1 cellular context compared by ENCODE assay signal in the genomic region with DNA sequence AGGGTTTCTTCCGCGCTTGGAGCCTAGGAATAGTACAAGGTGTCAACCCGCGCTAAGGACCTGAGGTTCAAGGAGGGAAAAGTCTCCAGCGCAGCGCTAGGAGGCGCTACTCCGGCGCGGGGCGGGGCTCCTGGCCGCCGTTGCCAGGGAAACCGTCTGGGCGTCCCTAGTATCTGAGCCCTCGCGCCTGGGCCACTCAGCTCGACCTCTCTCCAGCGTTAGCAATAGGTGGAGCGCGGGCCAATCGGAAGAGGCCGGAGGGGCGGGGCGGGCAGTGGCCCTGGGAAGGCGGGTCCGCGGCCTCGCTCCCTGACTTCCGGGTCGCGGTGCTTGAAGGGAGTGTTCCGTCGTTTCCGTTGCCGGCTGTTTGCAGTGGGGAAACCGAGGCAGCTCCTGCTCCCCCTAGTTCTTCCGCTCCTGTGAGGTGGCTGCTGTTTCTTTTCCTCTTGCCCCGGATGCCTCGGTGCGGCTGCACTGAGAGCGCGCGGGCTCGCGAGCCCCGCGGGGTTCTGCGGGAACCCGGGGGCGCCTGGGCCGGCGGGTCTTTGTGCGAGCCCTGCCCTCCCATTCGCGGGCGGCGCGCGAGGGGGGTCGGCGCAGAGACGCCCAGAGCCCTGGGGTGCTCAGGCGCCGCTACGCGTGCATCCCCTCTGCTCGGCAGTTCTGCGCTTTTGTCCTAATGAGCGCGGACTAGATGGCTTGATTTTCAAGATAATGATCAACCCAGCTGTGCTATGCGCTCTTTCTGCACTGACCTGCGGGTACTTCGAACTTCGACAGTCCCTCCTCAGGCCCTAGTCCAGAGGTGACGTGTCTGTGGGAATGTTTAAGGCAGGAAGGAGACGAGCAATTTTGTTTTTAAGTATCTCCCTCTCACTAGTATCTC.
TF ChIP-seq lines count a peak whose summit lies in the region.

A gene with protein sequence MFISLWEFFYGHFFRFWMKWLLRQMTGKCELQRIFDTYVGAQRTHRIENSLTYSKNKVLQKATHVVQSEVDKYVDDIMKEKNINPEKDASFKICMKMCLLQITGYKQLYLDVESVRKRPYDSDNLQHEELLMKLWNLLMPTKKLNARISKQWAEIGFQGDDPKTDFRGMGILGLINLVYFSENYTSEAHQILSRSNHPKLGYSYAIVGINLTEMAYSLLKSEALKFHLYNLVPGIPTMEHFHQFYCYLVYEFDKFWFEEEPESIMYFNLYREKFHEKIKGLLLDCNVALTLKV (plus strand): TSS at position 312 of the 886 bp plus-strand sequence. CDS start 1,261 bp downstream, outside the sequence.

TF ChIP-seq in K562, 482 proteins besides CTCF, POLR2A, EP300 and RAD21 (continued from another document and continues in another):
- TF ChIP-seq, protein P1, sequence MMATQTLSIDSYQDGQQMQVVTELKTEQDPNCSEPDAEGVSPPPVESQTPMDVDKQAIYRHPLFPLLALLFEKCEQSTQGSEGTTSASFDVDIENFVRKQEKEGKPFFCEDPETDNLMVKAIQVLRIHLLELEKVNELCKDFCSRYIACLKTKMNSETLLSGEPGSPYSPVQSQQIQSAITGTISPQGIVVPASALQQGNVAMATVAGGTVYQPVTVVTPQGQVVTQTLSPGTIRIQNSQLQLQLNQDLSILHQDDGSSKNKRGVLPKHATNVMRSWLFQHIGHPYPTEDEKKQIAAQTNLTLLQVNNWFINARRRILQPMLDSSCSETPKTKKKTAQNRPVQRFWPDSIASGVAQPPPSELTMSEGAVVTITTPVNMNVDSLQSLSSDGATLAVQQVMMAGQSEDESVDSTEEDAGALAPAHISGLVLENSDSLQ (IDR thresholded peaks at IDR 0.05): 0 out of 2 replicates have a peak, but pooled peaks have one; percentile 40
- no peak for TF ChIP-seq ZNF445 (CRISPR knock-in tag; IDR thresholded peaks at IDR 0.05; ENCODE audit: low read depth)
- TF ChIP-seq, protein P2, sequence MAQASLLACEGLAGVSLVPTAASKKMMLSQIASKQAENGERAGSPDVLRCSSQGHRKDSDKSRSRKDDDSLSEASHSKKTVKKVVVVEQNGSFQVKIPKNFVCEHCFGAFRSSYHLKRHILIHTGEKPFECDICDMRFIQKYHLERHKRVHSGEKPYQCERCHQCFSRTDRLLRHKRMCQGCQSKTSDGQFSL (CRISPR knock-in tag; IDR thresholded peaks at IDR 0.05): peak; percentile 30; the same call in 1 of the 2 replicates
- TF ChIP-seq, protein P2 (tag; IDR thresholded peaks at IDR 0.05): no peak
- TF ChIP-seq, protein P3, sequence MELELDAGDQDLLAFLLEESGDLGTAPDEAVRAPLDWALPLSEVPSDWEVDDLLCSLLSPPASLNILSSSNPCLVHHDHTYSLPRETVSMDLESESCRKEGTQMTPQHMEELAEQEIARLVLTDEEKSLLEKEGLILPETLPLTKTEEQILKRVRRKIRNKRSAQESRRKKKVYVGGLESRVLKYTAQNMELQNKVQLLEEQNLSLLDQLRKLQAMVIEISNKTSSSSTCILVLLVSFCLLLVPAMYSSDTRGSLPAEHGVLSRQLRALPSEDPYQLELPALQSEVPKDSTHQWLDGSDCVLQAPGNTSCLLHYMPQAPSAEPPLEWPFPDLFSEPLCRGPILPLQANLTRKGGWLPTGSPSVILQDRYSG (tag; conservative IDR thresholded peaks at IDR 0.05; ENCODE audit: low read depth): no peak
- TF ChIP-seq, protein P4, sequence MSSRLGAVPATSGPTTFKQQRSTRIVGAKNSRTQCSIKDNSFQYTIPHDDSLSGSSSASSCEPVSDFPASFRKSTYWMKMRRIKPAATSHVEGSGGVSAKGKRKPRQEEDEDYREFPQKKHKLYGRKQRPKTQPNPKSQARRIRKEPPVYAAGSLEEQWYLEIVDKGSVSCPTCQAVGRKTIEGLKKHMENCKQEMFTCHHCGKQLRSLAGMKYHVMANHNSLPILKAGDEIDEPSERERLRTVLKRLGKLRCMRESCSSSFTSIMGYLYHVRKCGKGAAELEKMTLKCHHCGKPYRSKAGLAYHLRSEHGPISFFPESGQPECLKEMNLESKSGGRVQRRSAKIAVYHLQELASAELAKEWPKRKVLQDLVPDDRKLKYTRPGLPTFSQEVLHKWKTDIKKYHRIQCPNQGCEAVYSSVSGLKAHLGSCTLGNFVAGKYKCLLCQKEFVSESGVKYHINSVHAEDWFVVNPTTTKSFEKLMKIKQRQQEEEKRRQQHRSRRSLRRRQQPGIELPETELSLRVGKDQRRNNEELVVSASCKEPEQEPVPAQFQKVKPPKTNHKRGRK (tag; IDR thresholded peaks at IDR 0.05): no peak
- no peak for TF ChIP-seq FUS (optimal IDR thresholded peaks at IDR 0.05; ENCODE audit: low read depth, low read length)
- TF ChIP-seq, protein P5, sequence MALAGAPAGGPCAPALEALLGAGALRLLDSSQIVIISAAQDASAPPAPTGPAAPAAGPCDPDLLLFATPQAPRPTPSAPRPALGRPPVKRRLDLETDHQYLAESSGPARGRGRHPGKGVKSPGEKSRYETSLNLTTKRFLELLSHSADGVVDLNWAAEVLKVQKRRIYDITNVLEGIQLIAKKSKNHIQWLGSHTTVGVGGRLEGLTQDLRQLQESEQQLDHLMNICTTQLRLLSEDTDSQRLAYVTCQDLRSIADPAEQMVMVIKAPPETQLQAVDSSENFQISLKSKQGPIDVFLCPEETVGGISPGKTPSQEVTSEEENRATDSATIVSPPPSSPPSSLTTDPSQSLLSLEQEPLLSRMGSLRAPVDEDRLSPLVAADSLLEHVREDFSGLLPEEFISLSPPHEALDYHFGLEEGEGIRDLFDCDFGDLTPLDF (CRISPR knock-in tag; IDR thresholded peaks at IDR 0.05): no peak; the same call in 1 of the 2 replicates
- no peak for TF ChIP-seq ZNF253 (CRISPR knock-in tag; conservative IDR thresholded peaks at IDR 0.05)
- TF ChIP-seq ELF1 (tag; IDR thresholded peaks at IDR 0.05): peak; percentile 96
- TF ChIP-seq RCOR1 (IDR thresholded peaks at IDR 0.05; ENCODE audit: borderline replicate concordance in 1 of 2, low read depth in 2 of 2, low read length in 2 of 2): no peak; a peak in 1 of 4 replicates
- no peak for TF ChIP-seq TFAM (CRISPR knock-in tag; conservative IDR thresholded peaks at IDR 0.05)
- no peak for TF ChIP-seq BHLHE40 (IDR thresholded peaks at IDR 0.05; ENCODE audit: low read length)
- TF ChIP-seq HDAC3 (IDR thresholded peaks at IDR 0.05; ENCODE audit: borderline replicate concordance, partially characterized antibody): no peak
- TF ChIP-seq, protein P6, sequence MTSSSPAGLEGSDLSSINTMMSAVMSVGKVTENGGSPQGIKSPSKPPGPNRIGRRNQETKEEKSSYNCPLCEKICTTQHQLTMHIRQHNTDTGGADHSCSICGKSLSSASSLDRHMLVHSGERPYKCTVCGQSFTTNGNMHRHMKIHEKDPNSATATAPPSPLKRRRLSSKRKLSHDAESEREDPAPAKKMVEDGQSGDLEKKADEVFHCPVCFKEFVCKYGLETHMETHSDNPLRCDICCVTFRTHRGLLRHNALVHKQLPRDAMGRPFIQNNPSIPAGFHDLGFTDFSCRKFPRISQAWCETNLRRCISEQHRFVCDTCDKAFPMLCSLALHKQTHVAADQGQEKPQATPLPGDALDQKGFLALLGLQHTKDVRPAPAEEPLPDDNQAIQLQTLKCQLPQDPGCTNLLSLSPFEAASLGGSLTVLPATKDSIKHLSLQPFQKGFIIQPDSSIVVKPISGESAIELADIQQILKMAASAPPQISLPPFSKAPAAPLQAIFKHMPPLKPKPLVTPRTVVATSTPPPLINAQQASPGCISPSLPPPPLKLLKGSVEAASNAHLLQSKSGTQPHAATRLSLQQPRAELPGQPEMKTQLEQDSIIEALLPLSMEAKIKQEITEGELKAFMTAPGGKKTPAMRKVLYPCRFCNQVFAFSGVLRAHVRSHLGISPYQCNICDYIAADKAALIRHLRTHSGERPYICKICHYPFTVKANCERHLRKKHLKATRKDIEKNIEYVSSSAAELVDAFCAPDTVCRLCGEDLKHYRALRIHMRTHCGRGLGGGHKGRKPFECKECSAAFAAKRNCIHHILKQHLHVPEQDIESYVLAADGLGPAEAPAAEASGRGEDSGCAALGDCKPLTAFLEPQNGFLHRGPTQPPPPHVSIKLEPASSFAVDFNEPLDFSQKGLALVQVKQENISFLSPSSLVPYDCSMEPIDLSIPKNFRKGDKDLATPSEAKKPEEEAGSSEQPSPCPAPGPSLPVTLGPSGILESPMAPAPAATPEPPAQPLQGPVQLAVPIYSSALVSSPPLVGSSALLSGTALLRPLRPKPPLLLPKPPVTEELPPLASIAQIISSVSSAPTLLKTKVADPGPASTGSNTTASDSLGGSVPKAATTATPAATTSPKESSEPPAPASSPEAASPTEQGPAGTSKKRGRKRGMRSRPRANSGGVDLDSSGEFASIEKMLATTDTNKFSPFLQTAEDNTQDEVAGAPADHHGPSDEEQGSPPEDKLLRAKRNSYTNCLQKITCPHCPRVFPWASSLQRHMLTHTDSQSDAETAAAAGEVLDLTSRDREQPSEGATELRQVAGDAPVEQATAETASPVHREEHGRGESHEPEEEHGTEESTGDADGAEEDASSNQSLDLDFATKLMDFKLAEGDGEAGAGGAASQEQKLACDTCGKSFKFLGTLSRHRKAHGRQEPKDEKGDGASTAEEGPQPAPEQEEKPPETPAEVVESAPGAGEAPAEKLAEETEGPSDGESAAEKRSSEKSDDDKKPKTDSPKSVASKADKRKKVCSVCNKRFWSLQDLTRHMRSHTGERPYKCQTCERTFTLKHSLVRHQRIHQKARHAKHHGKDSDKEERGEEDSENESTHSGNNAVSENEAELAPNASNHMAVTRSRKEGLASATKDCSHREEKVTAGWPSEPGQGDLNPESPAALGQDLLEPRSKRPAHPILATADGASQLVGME (CRISPR knock-in tag; IDR thresholded peaks at IDR 0.05): no peak
- no peak for TF ChIP-seq HSF4 (CRISPR knock-in tag; IDR thresholded peaks at IDR 0.05; ENCODE audit: borderline replicate concordance)
- TF ChIP-seq PHF8 (IDR thresholded peaks at IDR 0.05; ENCODE audit: borderline replicate concordance, low read length): peak; percentile 95
- TF ChIP-seq BRD9 (IDR thresholded peaks at IDR 0.05; ENCODE audit: low read depth, partially characterized antibody): no peak
- no peak for TF ChIP-seq ERF (CRISPR knock-in tag; IDR thresholded peaks at IDR 0.05)
- TF ChIP-seq RNF2 (IDR thresholded peaks at IDR 0.05): no peak
- TF ChIP-seq ZNF780A (CRISPR knock-in tag; IDR thresholded peaks at IDR 0.05): no peak
- TF ChIP-seq ZNF212 (CRISPR knock-in tag; IDR thresholded peaks at IDR 0.05): no peak
- TF ChIP-seq CEBPB (tag; IDR thresholded peaks at IDR 0.05): no peak
- no peak for TF ChIP-seq NCOA2 (IDR thresholded peaks at IDR 0.05; ENCODE audit: partially characterized antibody in 2 of 2)
- peak; percentile 63 for TF ChIP-seq C11orf30 (IDR thresholded peaks at IDR 0.05; ENCODE audit: low read depth)
- TF ChIP-seq, protein P7, sequence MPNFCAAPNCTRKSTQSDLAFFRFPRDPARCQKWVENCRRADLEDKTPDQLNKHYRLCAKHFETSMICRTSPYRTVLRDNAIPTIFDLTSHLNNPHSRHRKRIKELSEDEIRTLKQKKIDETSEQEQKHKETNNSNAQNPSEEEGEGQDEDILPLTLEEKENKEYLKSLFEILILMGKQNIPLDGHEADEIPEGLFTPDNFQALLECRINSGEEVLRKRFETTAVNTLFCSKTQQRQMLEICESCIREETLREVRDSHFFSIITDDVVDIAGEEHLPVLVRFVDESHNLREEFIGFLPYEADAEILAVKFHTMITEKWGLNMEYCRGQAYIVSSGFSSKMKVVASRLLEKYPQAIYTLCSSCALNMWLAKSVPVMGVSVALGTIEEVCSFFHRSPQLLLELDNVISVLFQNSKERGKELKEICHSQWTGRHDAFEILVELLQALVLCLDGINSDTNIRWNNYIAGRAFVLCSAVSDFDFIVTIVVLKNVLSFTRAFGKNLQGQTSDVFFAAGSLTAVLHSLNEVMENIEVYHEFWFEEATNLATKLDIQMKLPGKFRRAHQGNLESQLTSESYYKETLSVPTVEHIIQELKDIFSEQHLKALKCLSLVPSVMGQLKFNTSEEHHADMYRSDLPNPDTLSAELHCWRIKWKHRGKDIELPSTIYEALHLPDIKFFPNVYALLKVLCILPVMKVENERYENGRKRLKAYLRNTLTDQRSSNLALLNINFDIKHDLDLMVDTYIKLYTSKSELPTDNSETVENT (CRISPR knock-in tag; IDR thresholded peaks at IDR 0.05): no peak
- TF ChIP-seq, protein P8, sequence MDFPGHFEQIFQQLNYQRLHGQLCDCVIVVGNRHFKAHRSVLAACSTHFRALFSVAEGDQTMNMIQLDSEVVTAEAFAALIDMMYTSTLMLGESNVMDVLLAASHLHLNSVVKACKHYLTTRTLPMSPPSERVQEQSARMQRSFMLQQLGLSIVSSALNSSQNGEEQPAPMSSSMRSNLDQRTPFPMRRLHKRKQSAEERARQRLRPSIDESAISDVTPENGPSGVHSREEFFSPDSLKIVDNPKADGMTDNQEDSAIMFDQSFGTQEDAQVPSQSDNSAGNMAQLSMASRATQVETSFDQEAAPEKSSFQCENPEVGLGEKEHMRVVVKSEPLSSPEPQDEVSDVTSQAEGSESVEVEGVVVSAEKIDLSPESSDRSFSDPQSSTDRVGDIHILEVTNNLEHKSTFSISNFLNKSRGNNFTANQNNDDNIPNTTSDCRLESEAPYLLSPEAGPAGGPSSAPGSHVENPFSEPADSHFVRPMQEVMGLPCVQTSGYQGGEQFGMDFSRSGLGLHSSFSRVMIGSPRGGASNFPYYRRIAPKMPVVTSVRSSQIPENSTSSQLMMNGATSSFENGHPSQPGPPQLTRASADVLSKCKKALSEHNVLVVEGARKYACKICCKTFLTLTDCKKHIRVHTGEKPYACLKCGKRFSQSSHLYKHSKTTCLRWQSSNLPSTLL (IDR thresholded peaks at IDR 0.05): no peak
- no peak for TF ChIP-seq BDP1 (IDR thresholded peaks at IDR 0.05; ENCODE audit: insufficient read depth, insufficient read length)
- TF ChIP-seq JUND (IDR thresholded peaks at IDR 0.05; ENCODE audit: borderline replicate concordance, low read depth, low read length): no peak
- TF ChIP-seq JUND (tag; IDR thresholded peaks at IDR 0.05; ENCODE audit: borderline replicate concordance, low read depth, low read length): 0 out of 3 replicates have a peak, but pooled peaks have one; percentile 25
- no peak for TF ChIP-seq SAFB2 (IDR thresholded peaks at IDR 0.05; ENCODE audit: borderline replicate concordance, low read depth, low read length, severe bottlenecking)
- peak; percentile 51 for TF ChIP-seq CREM (IDR thresholded peaks at IDR 0.05; ENCODE audit: low read depth)
- TF ChIP-seq, protein P9, sequence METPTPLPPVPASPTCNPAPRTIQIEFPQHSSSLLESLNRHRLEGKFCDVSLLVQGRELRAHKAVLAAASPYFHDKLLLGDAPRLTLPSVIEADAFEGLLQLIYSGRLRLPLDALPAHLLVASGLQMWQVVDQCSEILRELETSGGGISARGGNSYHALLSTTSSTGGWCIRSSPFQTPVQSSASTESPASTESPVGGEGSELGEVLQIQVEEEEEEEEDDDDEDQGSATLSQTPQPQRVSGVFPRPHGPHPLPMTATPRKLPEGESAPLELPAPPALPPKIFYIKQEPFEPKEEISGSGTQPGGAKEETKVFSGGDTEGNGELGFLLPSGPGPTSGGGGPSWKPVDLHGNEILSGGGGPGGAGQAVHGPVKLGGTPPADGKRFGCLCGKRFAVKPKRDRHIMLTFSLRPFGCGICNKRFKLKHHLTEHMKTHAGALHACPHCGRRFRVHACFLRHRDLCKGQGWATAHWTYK (CRISPR knock-in tag; IDR thresholded peaks at IDR 0.05): no peak
- TF ChIP-seq SMARCC2 (IDR thresholded peaks at IDR 0.05; ENCODE audit: low read depth): 0 out of 2 replicates have a peak, but pooled peaks have one; percentile 34
- no peak for TF ChIP-seq E2F3 (CRISPR knock-in tag; IDR thresholded peaks at IDR 0.05)
- TF ChIP-seq RBM34 (IDR thresholded peaks at IDR 0.05; ENCODE audit: borderline replicate concordance, insufficient read depth, low read length): no peak
- TF ChIP-seq TCF7L2 (IDR thresholded peaks at IDR 0.05; ENCODE audit: low read depth, low read length): no peak
